ENCODE assay signal across 11 cellular contexts in the genomic region with DNA sequence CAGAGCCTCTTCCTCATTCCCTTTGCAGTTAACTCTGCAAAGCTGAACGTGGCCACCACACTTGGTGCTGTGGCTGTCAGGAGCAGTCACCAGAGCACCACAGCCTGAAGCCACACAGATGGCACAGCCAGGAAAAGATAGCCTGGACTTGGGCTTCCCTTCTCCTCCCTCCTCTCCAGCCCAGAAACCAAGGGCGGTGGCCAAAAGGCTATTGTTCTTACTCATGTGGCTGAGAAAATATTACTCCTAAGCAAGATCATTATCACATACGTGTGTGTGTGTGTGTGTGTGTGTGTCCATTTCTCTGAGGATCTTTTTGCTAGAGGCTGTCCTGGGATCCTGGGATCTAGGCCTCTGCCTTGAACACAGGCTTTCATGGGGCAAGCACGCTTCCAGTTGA.
"Had no signal": no experiment of that assay in that cellular context is flagged by ENCODE, and none has a peak within 500 bp of the region (broad histone marks: within the 10 kb centered on the region; RNA-seq: fewer than 3 reads in every experiment).

No MANE protein-coding gene starts in this region.

- DNase-seq: activated CD4-positive, alpha-beta T cell treated with anti-CD3 and anti-CD28 coated beads for 48 hours; amniotic stem cell; foreskin keratinocyte; retina; thyroid gland; uterus had no signal

- H3K9me3 ChIP-seq: esophagus muscularis mucosa, thyroid gland, uterus had no signal

- H3K36me3 ChIP-seq: esophagus muscularis mucosa, neural progenitor cell, thyroid gland, uterus had no signal

- H3K79me2 ChIP-seq: parathyroid adenoma had no signal

- H3K27ac Mint-ChIP-seq: activated naive CD4-positive, alpha-beta T cell treated with anti-CD3 and anti-CD28 coated beads, Interleukin-2, amount 50 U/mL, for 72 hours; neural progenitor cell had no signal

- H3K27me3 Mint-ChIP-seq: brain had no signal

- H3K4me1 ChIP-seq: esophagus muscularis mucosa, foreskin keratinocyte, neural progenitor cell, parathyroid adenoma, uterus had no signal

- H3K36me3 Mint-ChIP-seq: activated naive CD4-positive, alpha-beta T cell treated with anti-CD3 and anti-CD28 coated beads, Interleukin-2, amount 50 U/mL, for 72 hours; brain; neural progenitor cell had no signal

- H3K4me2 ChIP-seq: neural progenitor cell had no signal

- H3K9ac ChIP-seq: neural progenitor cell, parathyroid adenoma had no signal

- H3K9me3 Mint-ChIP-seq: activated naive CD4-positive, alpha-beta T cell treated with anti-CD3 and anti-CD28 coated beads, Interleukin-2, amount 50 U/mL, for 72 hours; neural progenitor cell had no signal

- H3K27ac ChIP-seq: esophagus muscularis mucosa, foreskin keratinocyte, neural progenitor cell, parathyroid adenoma, thyroid gland, uterus had no signal

- H3K4me3 Mint-ChIP-seq: brain, neural progenitor cell had no signal

- H3K27me3 ChIP-seq: esophagus muscularis mucosa, foreskin keratinocyte, neural progenitor cell, thyroid gland, uterus had no signal

- H2AFZ ChIP-seq: neural progenitor cell, parathyroid adenoma had no signal

- H3K4me3 ChIP-seq: esophagus muscularis mucosa, neural progenitor cell, thyroid gland, uterus had no signal
